7 cellular contexts compared by ENCODE assay signal in genomic region chr12:103956515-103957027, GRCh38. TPM values are rescaled to one million over a fixed set of nuclear protein-coding genes. Genes with fewer than 3 reads are reported as not detected.
DNase-seq lines count a peak whose midpoint lies in the region; ATAC-seq and TF ChIP-seq lines count a peak whose summit lies in the region.

No MANE protein-coding gene starts in this region.

- H3K36me3 ChIP-seq in GM23338 (ENCODE audit: insufficient read depth) (peaks cover 16% of the 10 kb centered on the region; the same call in 1 of the 2 replicates), urinary bladder (ENCODE audit: insufficient read depth) (peaks cover 9% of the 10 kb centered on the region)

- H3K4me3 ChIP-seq in GM23338 (peak overlapping the region; percentile 94), NB4 (ENCODE audit: low read depth, low read length) (peak overlapping the region; percentile 95), urinary bladder (ENCODE audit: low read depth, low read length) (peak overlapping the region; percentile 68)

- H3K27ac Mint-ChIP-seq in GM23338: peak overlapping the region; percentile 97
- peak overlapping the region; percentile 94 for H3K27ac Mint-ChIP-seq in central memory CD8-positive, alpha-beta T cell (ENCODE audit: low read depth)
- H3K27ac Mint-ChIP-seq in memory B cell: peak overlapping the region; percentile 98

- DNase-seq in GM23338 (ENCODE audit: low spot score): no peak
- DNase-seq in NB4 (ENCODE audit: low read depth): no peak
- no peak for DNase-seq in central memory CD8-positive, alpha-beta T cell (ENCODE audit: low spot score in 2 of 2)
- DNase-seq in memory B cell (ENCODE audit: low spot score in 2 of 2): no peak
- no peak for DNase-seq in NAMALWA (ENCODE audit: low spot score)

- H3K9me2 ChIP-seq in GM23338 (ENCODE audit: insufficient read depth): no peaks in the 10 kb centered on the region

- TF ChIP-seq CTCF in GM23338 (conservative IDR thresholded peaks at IDR 0.05; ENCODE audit: low read depth in 2 of 2) (no peak), NB4 (IDR thresholded peaks at IDR 0.05; ENCODE audit: low read depth, low read length) (no peak)

- H3K36me3 Mint-ChIP-seq in GM23338 (ENCODE audit: low read depth) (peaks cover 26% of the 10 kb centered on the region), memory B cell (peaks cover 8% of the 10 kb centered on the region)
- H3K36me3 Mint-ChIP-seq in central memory CD8-positive, alpha-beta T cell (ENCODE audit: insufficient read depth): peaks cover 10% of the 10 kb centered on the region

- peaks cover 43% of the 10 kb centered on the region for H3K79me2 ChIP-seq in GM23338 (replicated peaks; ENCODE audit: insufficient read depth)

- under 1% methylated on average over 31 of the region's 31 CpGs for WGBS in urinary bladder

- peak overlapping the region; percentile 91 for H2AFZ ChIP-seq in GM23338

- H3K27me3 Mint-ChIP-seq in GM23338 (ENCODE audit: insufficient read depth, low read depth, poor library complexity): peaks cover 13% of the 10 kb centered on the region
- no peaks in the 10 kb centered on the region for H3K27me3 Mint-ChIP-seq in central memory CD8-positive, alpha-beta T cell
- no peaks in the 10 kb centered on the region for H3K27me3 Mint-ChIP-seq in memory B cell

- H3K9me3 Mint-ChIP-seq in GM23338 (no peaks in the 10 kb centered on the region), memory B cell (no peaks in the 10 kb centered on the region)
- no peaks in the 10 kb centered on the region for H3K9me3 Mint-ChIP-seq in central memory CD8-positive, alpha-beta T cell

- TF ChIP-seq POLR2A in NB4 (IDR thresholded peaks at IDR 0.05; ENCODE audit: extremely low read depth, insufficient read length): no peak

- H3K4me1 Mint-ChIP-seq in GM23338 (peaks cover 15% of the 10 kb centered on the region), memory B cell (peaks cover 25% of the 10 kb centered on the region)
- H3K4me1 Mint-ChIP-seq in central memory CD8-positive, alpha-beta T cell: peaks cover 38% of the 10 kb centered on the region

- H3F3A ChIP-seq in GM23338 (replicated peaks; ENCODE audit: low read depth): peaks cover 8% of the 10 kb centered on the region; the same call in 1 of the 2 replicates

- peak; percentile 40 for ATAC-seq in GM18502 (IDR thresholded peaks at IDR 0.05; ENCODE audit: poor library complexity, unreplicated experiment)
- ATAC-seq in GM23338: peak; percentile 54
- ATAC-seq in central memory CD8-positive, alpha-beta T cell (replicated peaks; ENCODE audit: extremely low read depth, poor library complexity, severe bottlenecking): peak; percentile 6
- no peak for ATAC-seq in memory B cell (ENCODE audit: low read depth)

- peaks cover 16% of the 10 kb centered on the region for H4K20me1 ChIP-seq in GM23338 (replicated peaks; ENCODE audit: insufficient read depth)

- peak overlapping the region; percentile 87 for H3K4me3 Mint-ChIP-seq in GM23338
- H3K4me3 Mint-ChIP-seq in central memory CD8-positive, alpha-beta T cell: peak overlapping the region; percentile 97
- H3K4me3 Mint-ChIP-seq in memory B cell: peak overlapping the region; percentile 99

- H3K27ac ChIP-seq in GM23338 (ENCODE audit: low read depth) (peak overlapping the region; percentile 99), urinary bladder (ENCODE audit: low read depth) (peak overlapping the region; percentile 28)

- H3K4me1 ChIP-seq in GM23338 (ENCODE audit: insufficient read depth) (peaks cover 9% of the 10 kb centered on the region), urinary bladder (ENCODE audit: insufficient read depth) (no peaks in the 10 kb centered on the region)

- H3K4me2 ChIP-seq in GM23338: peak overlapping the region; percentile 78

- no peaks in the 10 kb centered on the region for H3K27me3 ChIP-seq in GM23338 (ENCODE audit: insufficient read depth)

TF ChIP-seq in GM23338, 12 proteins besides CTCF, POLR2A, EP300 and RAD21 (continues in another document):
- no peak for TF ChIP-seq CREB1 (CRISPR knock-in tag; IDR thresholded peaks at IDR 0.05; ENCODE audit: low read depth)
- no peak for TF ChIP-seq ZNF331 (CRISPR knock-in tag; IDR thresholded peaks at IDR 0.05; ENCODE audit: low read depth)
- no peak for TF ChIP-seq JUNB (IDR thresholded peaks at IDR 0.05; ENCODE audit: unreplicated experiment)
- TF ChIP-seq ZNF114 (CRISPR knock-in tag; IDR thresholded peaks at IDR 0.05): no peak
- TF ChIP-seq ZNF462 (CRISPR knock-in tag; IDR thresholded peaks at IDR 0.05): no peak
- no peak for TF ChIP-seq ETS1 (IDR thresholded peaks at IDR 0.05)
- TF ChIP-seq POLR2AphosphoS5 (IDR thresholded peaks at IDR 0.05; ENCODE audit: low read depth): no peak
- no peak for TF ChIP-seq EZH2phosphoT487 (IDR thresholded peaks at IDR 0.05; ENCODE audit: unreplicated experiment)
- TF ChIP-seq NANOG (IDR thresholded peaks at IDR 0.05; ENCODE audit: borderline replicate concordance): no peak
- no peak for TF ChIP-seq EZH2 (IDR thresholded peaks at IDR 0.05; ENCODE audit: low read depth, unreplicated experiment)
- TF ChIP-seq STAT1 (IDR thresholded peaks at IDR 0.05; ENCODE audit: unreplicated experiment): no peak

RNA-seq across cellular contexts. Expression of gene TDG, which starts 9.1 kb away (rescaled TPM):
- total RNA-seq in GM23338 (2014; rRNA removed; shearing (Covaris generic)): 57.0 and 58.3 TPM in 2 replicates
- polyA plus RNA-seq in GM23338 (2016; fragmentation: Nextera tagmentation; extraction: Ambion mirVana): 63.2 and 66.2 TPM in 2 replicates
- total RNA-seq in urinary bladder: 37.0 TPM
- 11.2 TPM for polyA plus RNA-seq in urinary bladder

RNA-seq across cellular contexts. Expression of gene HSP90B1, which starts 26.4 kb away (rescaled TPM):
- total RNA-seq in GM23338 (2014; rRNA removed; shearing (Covaris generic)): 578 and 605 TPM in 2 replicates
- polyA plus RNA-seq in GM23338 (2016; fragmentation: Nextera tagmentation; extraction: Ambion mirVana) (1,253 and 1,312 TPM in 2 replicates), urinary bladder (299 TPM)
- 376 TPM for total RNA-seq in urinary bladder
